1 cellular context compared by ENCODE assay signal in the genomic region with DNA sequence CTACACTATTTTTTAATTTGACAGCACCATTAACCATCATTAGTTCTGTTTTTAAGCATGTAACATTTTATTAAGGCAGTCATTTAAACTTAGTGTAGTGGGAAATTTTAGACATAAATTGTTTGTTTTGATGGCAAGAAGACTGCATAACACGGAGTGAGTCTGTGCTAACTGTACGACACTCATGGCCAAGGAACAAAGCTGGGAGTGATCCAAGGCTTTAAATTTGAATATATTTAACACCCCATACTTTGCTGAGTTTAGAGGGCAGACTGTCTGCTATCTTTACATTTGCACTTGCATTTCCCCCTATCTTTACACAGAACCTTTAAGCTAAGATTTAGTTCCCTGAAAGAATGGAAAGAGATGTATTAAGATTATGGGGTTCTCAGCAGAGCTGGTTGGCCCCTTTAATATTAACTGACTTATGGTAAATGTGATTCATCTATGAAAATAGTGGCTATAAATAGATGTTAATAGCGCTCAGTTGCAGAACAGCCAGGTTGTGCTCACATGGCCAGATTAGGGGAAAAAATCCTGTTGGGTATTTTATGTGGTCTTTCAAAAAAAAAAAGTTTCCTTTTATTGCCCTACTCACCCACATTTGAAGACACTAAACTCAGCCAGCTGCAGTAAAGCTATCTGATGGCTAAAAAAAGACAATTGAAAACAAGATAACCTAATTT.
TF ChIP-seq lines count a peak whose summit lies in the region.

No MANE protein-coding gene starts in this region.

TF ChIP-seq in WTC11, 78 proteins besides CTCF, POLR2A, EP300 and RAD21 (continued from another document):
- TF ChIP-seq, protein P1, sequence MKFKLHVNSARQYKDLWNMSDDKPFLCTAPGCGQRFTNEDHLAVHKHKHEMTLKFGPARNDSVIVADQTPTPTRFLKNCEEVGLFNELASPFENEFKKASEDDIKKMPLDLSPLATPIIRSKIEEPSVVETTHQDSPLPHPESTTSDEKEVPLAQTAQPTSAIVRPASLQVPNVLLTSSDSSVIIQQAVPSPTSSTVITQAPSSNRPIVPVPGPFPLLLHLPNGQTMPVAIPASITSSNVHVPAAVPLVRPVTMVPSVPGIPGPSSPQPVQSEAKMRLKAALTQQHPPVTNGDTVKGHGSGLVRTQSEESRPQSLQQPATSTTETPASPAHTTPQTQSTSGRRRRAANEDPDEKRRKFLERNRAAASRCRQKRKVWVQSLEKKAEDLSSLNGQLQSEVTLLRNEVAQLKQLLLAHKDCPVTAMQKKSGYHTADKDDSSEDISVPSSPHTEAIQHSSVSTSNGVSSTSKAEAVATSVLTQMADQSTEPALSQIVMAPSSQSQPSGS (CRISPR knock-in tag; IDR thresholded peaks at IDR 0.05; ENCODE audit: borderline replicate concordance, low read depth) = no peak
- TF ChIP-seq, protein P2, sequence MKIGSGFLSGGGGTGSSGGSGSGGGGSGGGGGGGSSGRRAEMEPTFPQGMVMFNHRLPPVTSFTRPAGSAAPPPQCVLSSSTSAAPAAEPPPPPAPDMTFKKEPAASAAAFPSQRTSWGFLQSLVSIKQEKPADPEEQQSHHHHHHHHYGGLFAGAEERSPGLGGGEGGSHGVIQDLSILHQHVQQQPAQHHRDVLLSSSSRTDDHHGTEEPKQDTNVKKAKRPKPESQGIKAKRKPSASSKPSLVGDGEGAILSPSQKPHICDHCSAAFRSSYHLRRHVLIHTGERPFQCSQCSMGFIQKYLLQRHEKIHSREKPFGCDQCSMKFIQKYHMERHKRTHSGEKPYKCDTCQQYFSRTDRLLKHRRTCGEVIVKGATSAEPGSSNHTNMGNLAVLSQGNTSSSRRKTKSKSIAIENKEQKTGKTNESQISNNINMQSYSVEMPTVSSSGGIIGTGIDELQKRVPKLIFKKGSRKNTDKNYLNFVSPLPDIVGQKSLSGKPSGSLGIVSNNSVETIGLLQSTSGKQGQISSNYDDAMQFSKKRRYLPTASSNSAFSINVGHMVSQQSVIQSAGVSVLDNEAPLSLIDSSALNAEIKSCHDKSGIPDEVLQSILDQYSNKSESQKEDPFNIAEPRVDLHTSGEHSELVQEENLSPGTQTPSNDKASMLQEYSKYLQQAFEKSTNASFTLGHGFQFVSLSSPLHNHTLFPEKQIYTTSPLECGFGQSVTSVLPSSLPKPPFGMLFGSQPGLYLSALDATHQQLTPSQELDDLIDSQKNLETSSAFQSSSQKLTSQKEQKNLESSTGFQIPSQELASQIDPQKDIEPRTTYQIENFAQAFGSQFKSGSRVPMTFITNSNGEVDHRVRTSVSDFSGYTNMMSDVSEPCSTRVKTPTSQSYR (CRISPR knock-in tag; IDR thresholded peaks at IDR 0.05) = no peak
- no peak for TF ChIP-seq NFYB (CRISPR knock-in tag; conservative IDR thresholded peaks at IDR 0.05; ENCODE audit: low read depth)
- no peak for TF ChIP-seq GTF2I (CRISPR knock-in tag; conservative IDR thresholded peaks at IDR 0.05)
- no peak for TF ChIP-seq SP1 (CRISPR knock-in tag; conservative IDR thresholded peaks at IDR 0.05)
- TF ChIP-seq, protein P3, sequence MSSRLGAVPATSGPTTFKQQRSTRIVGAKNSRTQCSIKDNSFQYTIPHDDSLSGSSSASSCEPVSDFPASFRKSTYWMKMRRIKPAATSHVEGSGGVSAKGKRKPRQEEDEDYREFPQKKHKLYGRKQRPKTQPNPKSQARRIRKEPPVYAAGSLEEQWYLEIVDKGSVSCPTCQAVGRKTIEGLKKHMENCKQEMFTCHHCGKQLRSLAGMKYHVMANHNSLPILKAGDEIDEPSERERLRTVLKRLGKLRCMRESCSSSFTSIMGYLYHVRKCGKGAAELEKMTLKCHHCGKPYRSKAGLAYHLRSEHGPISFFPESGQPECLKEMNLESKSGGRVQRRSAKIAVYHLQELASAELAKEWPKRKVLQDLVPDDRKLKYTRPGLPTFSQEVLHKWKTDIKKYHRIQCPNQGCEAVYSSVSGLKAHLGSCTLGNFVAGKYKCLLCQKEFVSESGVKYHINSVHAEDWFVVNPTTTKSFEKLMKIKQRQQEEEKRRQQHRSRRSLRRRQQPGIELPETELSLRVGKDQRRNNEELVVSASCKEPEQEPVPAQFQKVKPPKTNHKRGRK (CRISPR knock-in tag; IDR thresholded peaks at IDR 0.05; ENCODE audit: borderline replicate concordance) = no peak
- TF ChIP-seq, protein P4, sequence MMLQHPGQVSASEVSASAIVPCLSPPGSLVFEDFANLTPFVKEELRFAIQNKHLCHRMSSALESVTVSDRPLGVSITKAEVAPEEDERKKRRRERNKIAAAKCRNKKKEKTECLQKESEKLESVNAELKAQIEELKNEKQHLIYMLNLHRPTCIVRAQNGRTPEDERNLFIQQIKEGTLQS (CRISPR knock-in tag; conservative IDR thresholded peaks at IDR 0.05) = no peak
- TF ChIP-seq JUN (CRISPR knock-in tag; IDR thresholded peaks at IDR 0.05) = no peak
- no peak for TF ChIP-seq JAZF1 (CRISPR knock-in tag; IDR thresholded peaks at IDR 0.05)
- no peak for TF ChIP-seq PRRX2 (CRISPR knock-in tag; IDR thresholded peaks at IDR 0.05)
